In genomic region chr19:46606019-46606418, GRCh38 we compare ENCODE assay signal across 13 cellular contexts. TPM values are rescaled to one million over a fixed set of nuclear protein-coding genes. Genes with fewer than 3 reads are reported as not detected.
A peak's percentile ranks its signal among the peaks of the same experiment; 100 is the strongest.
DNase-seq lines count a peak whose midpoint lies in the region; ATAC-seq and TF ChIP-seq lines count a peak whose summit lies in the region.
"Had no signal": no experiment of that assay in that cellular context is flagged by ENCODE, and none has a peak within 500 bp of the region (broad histone marks: within the 10 kb centered on the region; RNA-seq: fewer than 3 reads in every experiment).

No MANE protein-coding gene starts in this region.

- H3K27ac Mint-ChIP-seq in WTC11 (no peak overlapping the region), glutamatergic neuron (ENCODE audit: unreplicated experiment) (peak overlapping the region; percentile 65)
- H3K27ac Mint-ChIP-seq in stimulated activated effector memory CD8-positive, alpha-beta T cell treated with anti-CD3 and anti-CD28 coated beads, Interleukin-12 subunit alpha, Interleukin-12 subunit beta, amount 100 ng/mL, for 72 hours, result peak overlapping the region; percentile 15

- POLR2A ChIA-PET in WTC11 (lab: Charles Lee) (no interaction called here), HEK293T (lab: Yijun Ruan, JAX) (no interaction called here)

- no peak for ATAC-seq in WTC11
- ATAC-seq in stimulated activated effector memory CD8-positive, alpha-beta T cell treated with anti-CD3 and anti-CD28 coated beads, Interleukin-12 subunit alpha, Interleukin-12 subunit beta, amount 100 ng/mL, for 72 hours, result no peak
- ATAC-seq in GM21737 (IDR thresholded peaks at IDR 0.05; ENCODE audit: unreplicated experiment), result no peak
- ATAC-seq: heart left ventricle had no signal

- H3K9me3 Mint-ChIP-seq in WTC11, result no peaks in the 10 kb centered on the region
- peaks cover 13% of the 10 kb centered on the region for H3K9me3 Mint-ChIP-seq in glutamatergic neuron (ENCODE audit: unreplicated experiment)
- no peaks in the 10 kb centered on the region for H3K9me3 Mint-ChIP-seq in stimulated activated effector memory CD8-positive, alpha-beta T cell treated with anti-CD3 and anti-CD28 coated beads, Interleukin-12 subunit alpha, Interleukin-12 subunit beta, amount 100 ng/mL, for 72 hours

- no peak for TF ChIP-seq CTCF in WTC11 (IDR thresholded peaks at IDR 0.05)
- TF ChIP-seq CTCF in glutamatergic neuron (IDR thresholded peaks at IDR 0.05; ENCODE audit: partially characterized antibody, unreplicated experiment), result no peak

- H3K4me3 Mint-ChIP-seq in WTC11, result no peak overlapping the region
- peak overlapping the region; percentile 73 for H3K4me3 Mint-ChIP-seq in glutamatergic neuron (ENCODE audit: unreplicated experiment)
- no peak overlapping the region for H3K4me3 Mint-ChIP-seq in stimulated activated effector memory CD8-positive, alpha-beta T cell treated with anti-CD3 and anti-CD28 coated beads, Interleukin-12 subunit alpha, Interleukin-12 subunit beta, amount 100 ng/mL, for 72 hours

- DNase-seq in activated T-cell treated with anti-CD3 and anti-CD28 coated beads, Interleukin-2, amount 50 U/mL, for 1 hour, result peak; percentile 15
- DNase-seq in activated T-cell treated with anti-CD3 and anti-CD28 coated beads for 4 hours, result no peak
- DNase-seq in WTC11 (ENCODE audit: low spot score), result peak; percentile 9
- DNase-seq in glutamatergic neuron, result no peak
- DNase-seq in stimulated activated effector memory CD8-positive, alpha-beta T cell treated with anti-CD3 and anti-CD28 coated beads, Interleukin-12 subunit alpha, Interleukin-12 subunit beta, amount 100 ng/mL, for 72 hours (ENCODE audit: low spot score in 2 of 2), result no peak
- DNase-seq in HEK293T (ENCODE audit: extremely low spot score), result no peak
- no peak for DNase-seq in T-helper 9 cell
- DNase-seq: brain microvascular endothelial cell, Calu3, NCI-H2171, small intestine had no signal

- CTCF ChIA-PET in WTC11 (lab: Charles Lee), result interaction anchor here (0.5 to 4.9 kb wide), 5 partner anchors 8 to 91 kb away, joined by 4 to 26 read pairs (median 6); no protein-coding TSS in a partner anchor
- CTCF ChIA-PET in HEK293T (lab: Yijun Ruan, JAX), result no interaction called here

- H3K36me3 Mint-ChIP-seq in WTC11 (peaks cover 35% of the 10 kb centered on the region), glutamatergic neuron (ENCODE audit: unreplicated experiment) (peaks cover 9% of the 10 kb centered on the region)
- peaks cover 86% of the 10 kb centered on the region for H3K36me3 Mint-ChIP-seq in stimulated activated effector memory CD8-positive, alpha-beta T cell treated with anti-CD3 and anti-CD28 coated beads, Interleukin-12 subunit alpha, Interleukin-12 subunit beta, amount 100 ng/mL, for 72 hours

- peaks cover 23% of the 10 kb centered on the region for H3K4me1 Mint-ChIP-seq in WTC11
- peaks cover 29% of the 10 kb centered on the region for H3K4me1 Mint-ChIP-seq in glutamatergic neuron (ENCODE audit: low read depth, unreplicated experiment)
- H3K4me1 Mint-ChIP-seq in stimulated activated effector memory CD8-positive, alpha-beta T cell treated with anti-CD3 and anti-CD28 coated beads, Interleukin-12 subunit alpha, Interleukin-12 subunit beta, amount 100 ng/mL, for 72 hours, result peaks cover 68% of the 10 kb centered on the region

- no peaks in the 10 kb centered on the region for H3K27me3 Mint-ChIP-seq in WTC11 (ENCODE audit: low read depth)
- H3K27me3 Mint-ChIP-seq in glutamatergic neuron (ENCODE audit: unreplicated experiment), result peaks cover 14% of the 10 kb centered on the region

TF ChIP-seq in WTC11, 78 proteins besides CTCF, POLR2A, EP300 and RAD21:
- no peak for TF ChIP-seq AR (CRISPR knock-in tag; IDR thresholded peaks at IDR 0.05)
- TF ChIP-seq ATF3 (CRISPR knock-in tag; conservative IDR thresholded peaks at IDR 0.05), result no peak
- TF ChIP-seq TP53 (CRISPR knock-in tag; IDR thresholded peaks at IDR 0.05), result no peak
- TF ChIP-seq TEAD4 (CRISPR knock-in tag; IDR thresholded peaks at IDR 0.05), result no peak
TF ChIP-seq in WTC11: peak in this region for 0.

TF ChIP-seq in HEK293T, 16 proteins besides CTCF, POLR2A, EP300 and RAD21:
- no peak for TF ChIP-seq SP1 (IDR thresholded peaks at IDR 0.05)
- no peak for TF ChIP-seq HDGF (IDR thresholded peaks at IDR 0.05; ENCODE audit: borderline replicate concordance)
- no peak for TF ChIP-seq SUZ12 (IDR thresholded peaks at IDR 0.05)
- no peak for TF ChIP-seq NFRKB (IDR thresholded peaks at IDR 0.05)

RNA-seq across cellular contexts. Expression of gene CALM3, which starts 4.9 kb away (rescaled TPM):
- total RNA-seq in WTC11 (2021), result 306 to 350 TPM (median 346 TPM) in 3 replicates
- 845 TPM for total RNA-seq in glutamatergic neuron (ENCODE audit: unreplicated experiment)

RNA-seq across cellular contexts. Expression of gene PTGIR, which starts 18.9 kb away (rescaled TPM):
- total RNA-seq in WTC11 (2021), result 0.24 TPM in 1 of 3 replicates, not detected in the others
- 0.27 TPM for total RNA-seq in glutamatergic neuron (ENCODE audit: unreplicated experiment)
- total RNA-seq: Calu3 had no signal

RNA-seq across cellular contexts. Expression of gene GNG8, which starts 30.0 kb away (rescaled TPM):
- total RNA-seq in WTC11 (2021), result not detected in 3 replicates
- 54.6 TPM for total RNA-seq in glutamatergic neuron (ENCODE audit: unreplicated experiment)
- total RNA-seq: Calu3, heart left ventricle had no signal

RNA-seq across cellular contexts. Expression of gene DACT3, which starts 55.0 kb away (rescaled TPM):
- total RNA-seq in WTC11 (2021) (1.8 to 1.9 TPM (median 1.8 TPM) in 3 replicates), glutamatergic neuron (ENCODE audit: unreplicated experiment) (55.1 TPM)
- total RNA-seq: Calu3 had no signal

Comparison
In these comparisons a context has a peak if more than half of its experiments do, and no peak if none do; other contexts are left out.
1. DNase-seq: peak in activated T-cell treated with anti-CD3 and anti-CD28 coated beads, Interleukin-2, amount 50 U/mL, for 1 hour (single experiment) and WTC11 (single experiment); none in activated T-cell treated with anti-CD3 and anti-CD28 coated beads for 4 hours (single experiment), glutamatergic neuron (single experiment), stimulated activated effector memory CD8-positive, alpha-beta T cell treated with anti-CD3 and anti-CD28 coated beads, Interleukin-12 subunit alpha, Interleukin-12 subunit beta, amount 100 ng/mL, for 72 hours (0 of 2), HEK293T (single experiment) and T-helper 9 cell (single experiment).
2. RNA of gene GNG8, which starts 30.0 kb away (total RNA-seq): 54.6 TPM in glutamatergic neuron (single experiment); not detected in WTC11; every median in the first group is over 10 times any median in the second.